ENCODE assay signal across 19 cellular contexts in the genomic region with DNA sequence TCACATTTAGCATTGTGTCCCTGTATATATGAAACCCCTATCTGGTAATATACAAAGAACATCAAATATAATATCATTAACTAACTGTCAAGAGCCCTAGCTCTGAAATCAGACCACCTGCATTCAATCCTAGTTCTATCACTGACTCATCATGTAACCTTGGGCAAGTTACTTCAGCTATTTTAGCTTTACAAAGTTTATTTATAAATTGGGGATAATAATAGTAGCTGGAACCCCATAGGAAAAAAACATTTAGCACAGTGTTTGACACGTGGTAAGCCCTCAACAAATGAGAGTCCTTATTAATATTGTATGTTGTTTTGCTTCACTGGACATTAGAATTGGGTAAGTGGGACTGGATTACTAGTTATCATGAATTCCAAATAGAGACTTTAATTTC.
DNase-seq lines count a peak whose midpoint lies in the region; ATAC-seq and TF ChIP-seq lines count a peak whose summit lies in the region.
"Had no signal": no experiment of that assay in that cellular context is flagged by ENCODE, and none has a peak within 500 bp of the region (broad histone marks: within the 10 kb centered on the region; RNA-seq: fewer than 3 reads in every experiment).

No MANE protein-coding gene starts in this region.

- ATAC-seq in GM18519 (IDR thresholded peaks at IDR 0.05; ENCODE audit: low FRiP score, unreplicated experiment) (no peak), HG02759 (IDR thresholded peaks at IDR 0.05; ENCODE audit: unreplicated experiment) (no peak)
- ATAC-seq: K562 had no signal

- H3K36me3 ChIP-seq in ACC112 (ENCODE audit: insufficient read depth, low read length), result peaks cover 18% of the 10 kb centered on the region
- H3K36me3 ChIP-seq in SJSA1, result no peaks in the 10 kb centered on the region
- H3K36me3 ChIP-seq: BE2C, MG63 had no signal

- no peaks in the 10 kb centered on the region for H3K9me3 ChIP-seq in SJSA1 (replicated peaks)
- H3K9me3 ChIP-seq: BE2C, MG63 had no signal

- TF ChIP-seq CTCF in fibroblast of mammary gland (conservative IDR thresholded peaks at IDR 0.05; ENCODE audit: control insufficient read depth, insufficient read depth, low read depth, low read length), result no peak
- no peak for TF ChIP-seq CTCF in osteocyte (IDR thresholded peaks at IDR 0.05)

- H3K4me3 ChIP-seq in ACC112 (ENCODE audit: low read depth, low read length) (peak overlapping the region; percentile 39; the same call in 1 of the 2 replicates), SJSA1 (no peak overlapping the region), fibroblast of mammary gland (ENCODE audit: control insufficient read depth, low read depth, low read length) (no peak overlapping the region)
- H3K4me3 ChIP-seq: K562, MG63 had no signal

- DNase-seq in SJSA1 (ENCODE audit: low read depth in 1 of 2, low spot score in 2 of 2), result no peak
- DNase-seq in fibroblast of mammary gland (ENCODE audit: low read depth), result peak; percentile 28
- no peak for DNase-seq in osteocyte (ENCODE audit: extremely low spot score, unreplicated experiment)
- DNase-seq in NCI-H1417 (lab: John Stamatoyannopoulos, UW), result no peak
- DNase-seq in LoVo (ENCODE audit: low spot score), result no peak
- DNase-seq: BE2C; CD8-positive, alpha-beta memory T cell; DND-41; GF-D8; MG63; NCI-H1105; NCI-H187 treated with DMSO at 0.1 percent for 48 hours; NCI-H2171 treated with DMSO at 0.1 percent for 48 hours; NCI-H510A treated with DMSO at 0.1 percent for 48 hours had no signal

- no peaks in the 10 kb centered on the region for H3K27me3 Mint-ChIP-seq in osteocyte (ENCODE audit: unreplicated experiment)

- H3K27me3 ChIP-seq in ACC112 (ENCODE audit: insufficient read depth, low read length) (no peaks in the 10 kb centered on the region), SJSA1 (replicated peaks) (no peaks in the 10 kb centered on the region)
- H3K27me3 ChIP-seq: BE2C, MG63 had no signal

- H3K4me1 Mint-ChIP-seq in osteocyte (ENCODE audit: unreplicated experiment), result peaks cover 48% of the 10 kb centered on the region
- H3K4me1 Mint-ChIP-seq: CD8-positive, alpha-beta memory T cell had no signal

- H3K4me3 Mint-ChIP-seq in osteocyte (ENCODE audit: unreplicated experiment), result no peak overlapping the region
- H3K4me3 Mint-ChIP-seq: CD8-positive, alpha-beta memory T cell had no signal

- H2AFZ ChIP-seq in ACC112 (ENCODE audit: low read length, unreplicated experiment), result no peak overlapping the region

- peak overlapping the region; percentile 87 for H3K27ac Mint-ChIP-seq in osteocyte (ENCODE audit: unreplicated experiment)
- H3K27ac Mint-ChIP-seq: CD8-positive, alpha-beta memory T cell had no signal

- peaks cover 52% of the 10 kb centered on the region for H3K36me3 Mint-ChIP-seq in osteocyte (ENCODE audit: unreplicated experiment)
- H3K36me3 Mint-ChIP-seq: CD8-positive, alpha-beta memory T cell had no signal

- H3K27ac ChIP-seq in ACC112 (ENCODE audit: low read depth, low read length), result peak overlapping the region; percentile 83
- H3K27ac ChIP-seq in SJSA1, result peak overlapping the region; percentile 36; the same call in 1 of the 2 replicates
- H3K27ac ChIP-seq: HL-60 had no signal

- H3K4me1 ChIP-seq in ACC112 (ENCODE audit: control insufficient read depth, insufficient read depth, low read length, unreplicated experiment), result peaks cover 18% of the 10 kb centered on the region
- peaks cover 23% of the 10 kb centered on the region for H3K4me1 ChIP-seq in SJSA1 (replicated peaks)

- peaks cover 20% of the 10 kb centered on the region for H3K79me2 ChIP-seq in ACC112 (ENCODE audit: control insufficient read depth, insufficient read depth, low read length, unreplicated experiment)

- no peaks in the 10 kb centered on the region for H3K9me3 Mint-ChIP-seq in osteocyte (ENCODE audit: unreplicated experiment)
- H3K9me3 Mint-ChIP-seq: CD8-positive, alpha-beta memory T cell had no signal
